In genomic region chr18:10901329-10901728, GRCh38 we compare ENCODE assay signal across 30 cellular contexts.
"Had no signal": no experiment of that assay in that cellular context is flagged by ENCODE, and none has a peak within 500 bp of the region (broad histone marks: within the 10 kb centered on the region; RNA-seq: fewer than 3 reads in every experiment).

No MANE protein-coding gene starts in this region.

- DNase-seq: activated CD4-positive, alpha-beta memory T cell treated with anti-CD3 and anti-CD28 coated beads for 36 hours; activated CD4-positive, alpha-beta T cell treated with anti-CD3 and anti-CD28 coated beads for 36 hours; activated CD4-positive, alpha-beta T cell treated with anti-CD3 and anti-CD28 coated beads, Interleukin-2, amount 10 ng/mL, durations not matched to agents 24 days and 14 days; activated CD4-positive, CD25-positive, alpha-beta regulatory T cell; activated CD4-positive, CD25-positive, alpha-beta regulatory T cell treated with anti-CD3 and anti-CD28 coated beads, Interleukin-2, amount 50 U/mL, for 72 hours; activated CD8-positive, alpha-beta memory T cell treated with anti-CD3 and anti-CD28 coated beads, Interleukin-2, amount 10 ng/mL, durations not matched to agents 7 days and 5 days; activated CD8-positive, alpha-beta memory T cell treated with anti-CD3 and anti-CD28 coated beads, Interleukin-2, amount 50 U/mL, for 4 hours; activated CD8-positive, alpha-beta T cell treated with anti-CD3 and anti-CD28 coated beads, Interleukin-2, amount 10 ng/mL, durations not matched to agents 7 days and 5 days; activated gamma-delta T cell; activated naive CD4-positive, alpha-beta T cell; activated naive CD4-positive, alpha-beta T cell treated with anti-CD3 and anti-CD28 coated beads, Interleukin-2, amount 10 ng/mL, durations not matched to agents 7 days and 5 days; activated naive CD8-positive, alpha-beta T cell treated with anti-CD3 and anti-CD28 coated beads, Interleukin-2, amount 10 ng/mL, durations not matched to agents 7 days and 5 days; activated T-cell treated with anti-CD3 and anti-CD28 coated beads, Interleukin-2, amount 50 U/mL, for 24 hours; activated T-cell treated with anti-CD3 and anti-CD28 coated beads, Interleukin-2, amount 50 U/mL, for 72 hours; central memory CD4-positive, alpha-beta T cell; cerebellar nuclear complex; colonic mucosa; effector CD8-positive, alpha-beta T cell; esophagus squamous epithelium; head of caudate nucleus; T-helper 1 cell; T-helper 17 cell; T1000 had no signal

- H3K9me3 ChIP-seq: ascending aorta, breast epithelium, colonic mucosa, esophagus squamous epithelium had no signal

- H3K4me1 ChIP-seq: ascending aorta, breast epithelium, colonic mucosa, esophagus squamous epithelium had no signal

- H3K4me3 ChIP-seq: ascending aorta, breast epithelium, cardiac muscle cell, colonic mucosa, esophagus squamous epithelium had no signal

- H3K27ac ChIP-seq: ascending aorta, breast epithelium, cardiac muscle cell, colonic mucosa, epithelial cell of prostate, esophagus squamous epithelium had no signal

- FAIRE-seq: endometrium, endothelial cell of umbilical vein, frontal cortex had no signal

- H3K36me3 ChIP-seq: ascending aorta, breast epithelium, cardiac muscle cell, colonic mucosa, esophagus squamous epithelium had no signal

- H3K27me3 ChIP-seq: ascending aorta, breast epithelium, cardiac muscle cell, colonic mucosa, esophagus squamous epithelium had no signal
